In the genomic region with DNA sequence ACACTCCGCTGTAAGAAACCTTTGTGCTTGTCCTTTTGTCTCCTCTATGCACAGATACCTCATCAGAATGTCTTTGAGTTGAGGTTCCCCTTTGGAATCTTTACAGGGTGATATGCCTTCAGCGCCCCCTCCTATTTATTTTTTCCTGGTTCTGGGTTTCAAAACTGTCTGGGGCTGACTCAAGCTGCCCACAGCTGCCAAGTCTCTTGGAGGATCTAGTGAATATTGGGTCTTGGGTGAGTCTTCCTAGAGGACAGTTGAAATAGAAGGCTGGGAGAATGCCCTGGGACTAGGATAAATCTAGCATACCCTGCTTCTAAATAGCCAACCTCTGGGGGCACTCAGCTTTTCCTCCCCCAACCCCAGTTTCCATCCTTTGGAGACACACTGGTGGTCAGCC, we compare ENCODE assay signal across 8 cellular contexts. TPM values are rescaled to one million over a fixed set of nuclear protein-coding genes. Genes with fewer than 3 reads are reported as not detected.
A peak's percentile ranks its signal among the peaks of the same experiment; 100 is the strongest.
DNase-seq lines count a peak whose midpoint lies in the region; ATAC-seq and TF ChIP-seq lines count a peak whose summit lies in the region.

No MANE protein-coding gene starts in this region.

- H3K4me1 ChIP-seq in RWPE2 (ENCODE audit: insufficient read depth, poor library complexity, severe bottlenecking) = no peaks in the 10 kb centered on the region

- peak overlapping the region; percentile 85 for H3K4me3 ChIP-seq in RWPE2 (ENCODE audit: severe bottlenecking)

- in situ Hi-C loops in GM13977 (cut with MboI; ENCODE audit: low pct_unique_long_range_greater_than_20kb, low sequenced_read_pairs, unreplicated experiment) = no loop called here

- TF ChIP-seq CTCF in GM13977 (IDR thresholded peaks at IDR 0.05; ENCODE audit: extremely low read depth, insufficient read depth, missing control alignments) = no peak
- no peak for TF ChIP-seq CTCF in RWPE2 (IDR thresholded peaks at IDR 0.05; ENCODE audit: poor library complexity, severe bottlenecking)

- DNase-seq in GM13977 (ENCODE audit: low spot score) (peak; percentile 34), RWPE2 (ENCODE audit: low spot score) (no peak), fibroblast of gingiva (ENCODE audit: low read depth) (peak; percentile 15), renal cortical epithelial cell (ENCODE audit: low read depth) (peak; percentile 16), NCI-H2029 treated with DMSO at 0.1 percent for 48 hours (lab: John Stamatoyannopoulos, UW) (no peak), retina (no peak)

- peak overlapping the region; percentile 78 for H3K27ac ChIP-seq in RWPE2 (ENCODE audit: poor library complexity, severe bottlenecking)

- no peaks in the 10 kb centered on the region for H3K9me3 ChIP-seq in RWPE2 (ENCODE audit: severe bottlenecking)

- H3K27me3 ChIP-seq in RWPE2 (ENCODE audit: insufficient read depth, poor library complexity, severe bottlenecking) = no peaks in the 10 kb centered on the region

- H3K36me3 ChIP-seq in RWPE2 (ENCODE audit: low read depth) = peaks cover 13% of the 10 kb centered on the region

- ATAC-seq in RWPE2 (ENCODE audit: low read depth) = no peak
- no peak for ATAC-seq in GM18502 (IDR thresholded peaks at IDR 0.05; ENCODE audit: poor library complexity, unreplicated experiment)
- ATAC-seq in HG03571 (IDR thresholded peaks at IDR 0.05; ENCODE audit: unreplicated experiment) = no peak

RNA-seq across cellular contexts. Expression of gene ZNF136, which starts 0.9 kb away (rescaled TPM):
- 5.9 and 16.1 TPM in 2 replicates for total RNA-seq in renal cortical epithelial cell

RNA-seq across cellular contexts. Expression of gene ZNF625, which starts 7.3 kb away (rescaled TPM):
- total RNA-seq in renal cortical epithelial cell = 7.8 and 17.4 TPM in 2 replicates

RNA-seq across cellular contexts. Expression of gene ZNF20, which starts 23.7 kb away (rescaled TPM):
- total RNA-seq in renal cortical epithelial cell = 8.2 and 16.3 TPM in 2 replicates

Comparison
In these comparisons a context has a peak if more than half of its experiments do, and no peak if none do; other contexts are left out.
1. DNase-seq: peak in GM13977 (single experiment), fibroblast of gingiva (single experiment) and renal cortical epithelial cell (single experiment); none in RWPE2 (single experiment), NCI-H2029 treated with DMSO at 0.1 percent for 48 hours (single experiment) and retina (single experiment).